8 cellular contexts compared by ENCODE assay signal in genomic region chr14:75559451-75560187, GRCh38. TPM values are rescaled to one million over a fixed set of nuclear protein-coding genes. Genes with fewer than 3 reads are reported as not detected.
DNase-seq lines count a peak whose midpoint lies in the region; TF ChIP-seq lines count a peak whose summit lies in the region.

No MANE protein-coding gene starts in this region.

- H3K4me1 ChIP-seq in PC-9 (replicated peaks; ENCODE audit: insufficient read depth): peaks cover 69% of the 10 kb centered on the region
- peaks cover 8% of the 10 kb centered on the region for H3K4me1 ChIP-seq in effector memory CD4-positive, alpha-beta T cell (ENCODE audit: control insufficient read depth, insufficient read depth, low read length, poor library complexity, severe bottlenecking)
- peaks cover 6% of the 10 kb centered on the region for H3K4me1 ChIP-seq in CD8-positive, alpha-beta memory T cell (ENCODE audit: insufficient read depth, low read length)

- no peaks in the 10 kb centered on the region for H3K36me3 ChIP-seq in PC-9 (ENCODE audit: low read depth)
- no peaks in the 10 kb centered on the region for H3K36me3 ChIP-seq in effector memory CD4-positive, alpha-beta T cell (ENCODE audit: control insufficient read depth, insufficient read depth, low read length)
- no peaks in the 10 kb centered on the region for H3K36me3 ChIP-seq in CD8-positive, alpha-beta memory T cell (ENCODE audit: insufficient read depth, low read length)

- peaks cover 5% of the 10 kb centered on the region; the same call in 1 of the 2 replicates for H3K9me3 ChIP-seq in PC-9 (ENCODE audit: insufficient read depth, low read depth)
- no peaks in the 10 kb centered on the region for H3K9me3 ChIP-seq in effector memory CD4-positive, alpha-beta T cell (ENCODE audit: control insufficient read depth, low read length)
- no peaks in the 10 kb centered on the region for H3K9me3 ChIP-seq in CD8-positive, alpha-beta memory T cell (ENCODE audit: low read length)

- POLR2A ChIA-PET in PC-9 (lab: Charles Lee; ENCODE audit: unreplicated experiment): interaction anchor here (0.5 to 2.1 kb wide), 5 partner anchors 38 to 490 kb away, joined by 3 to 31 read pairs (median 4); partner anchors contain the start of gene ZC2HC1C
- POLR2A ChIA-PET in CD8-positive, alpha-beta memory T cell (lab: Charles Lee): no interaction called here

- H3K9me3 Mint-ChIP-seq in CD8-positive, alpha-beta memory T cell: no peaks in the 10 kb centered on the region

- H3K27me3 ChIP-seq in PC-9 (ENCODE audit: insufficient read depth, low read depth): no peaks in the 10 kb centered on the region
- no peaks in the 10 kb centered on the region for H3K27me3 ChIP-seq in effector memory CD4-positive, alpha-beta T cell (replicated peaks; ENCODE audit: control insufficient read depth, insufficient read depth, low read length, poor library complexity, severe bottlenecking)
- H3K27me3 ChIP-seq in CD8-positive, alpha-beta memory T cell (ENCODE audit: insufficient read depth, low read length, poor library complexity, severe bottlenecking): no peaks in the 10 kb centered on the region

- H3K27ac Mint-ChIP-seq in CD8-positive, alpha-beta memory T cell: peak overlapping the region in 1 of 8 donors; percentile 23

- H3K9me2 ChIP-seq in PC-9 (ENCODE audit: insufficient read depth): no peaks in the 10 kb centered on the region

- intact Hi-C loops in PC-9 (cut with micrococcal nuclease; ENCODE audit: unreplicated experiment): loop anchor here (1.0 to 10.0 kb wide), 4 partner anchors 17 to 985 kb away; partner anchors contain the start of gene DLST

- H4K20me1 ChIP-seq in PC-9 (ENCODE audit: insufficient read depth): no peaks in the 10 kb centered on the region

- peaks cover 13 to 24% (median 23%) of the 10 kb centered on the region in 3 donors for H3K4me1 Mint-ChIP-seq in CD8-positive, alpha-beta memory T cell

- BruUV-seq in PC-9 (replicated peaks; lab: Mats Ljungman, UMichigan): TSS peak; percentile 90

- no peak overlapping the region for H3K4me3 Mint-ChIP-seq in CD8-positive, alpha-beta memory T cell

- DNase-seq in NCI-H1105 (lab: John Stamatoyannopoulos, UW) (peak; percentile 15), NCI-H1105 treated with DMSO at 0.1 percent for 48 hours (lab: John Stamatoyannopoulos, UW) (no peak), PC-9 (peak; percentile 97 to 98), cardiac fibroblast (ENCODE audit: low read depth in 2 of 2) (peak; percentile 83 to 84), NCI-H1436 (lab: John Stamatoyannopoulos, UW) (no peak)
- DNase-seq in stimulated activated CD8-positive, alpha-beta memory T cell treated with anti-CD3 and anti-CD28 coated beads, Interleukin-7, amount 100 ng/mL, for 24 hours (ENCODE audit: low read depth): peak; percentile 32
- DNase-seq in effector memory CD4-positive, alpha-beta T cell: no peak
- DNase-seq in CD8-positive, alpha-beta memory T cell: no peak

- peaks cover 51% of the 10 kb centered on the region for H3F3A ChIP-seq in PC-9 (ENCODE audit: insufficient read depth, low read depth)

- no peak overlapping the region for H3K4me3 ChIP-seq in PC-9
- no peak overlapping the region for H3K4me3 ChIP-seq in cardiac fibroblast (replicated peaks in 1 of 2; ENCODE audit: low read depth in 2 of 2, low read length in 2 of 2)
- H3K4me3 ChIP-seq in effector memory CD4-positive, alpha-beta T cell (ENCODE audit: insufficient read depth, low read depth, low read length, poor library complexity, severe bottlenecking): no peak overlapping the region
- no peak overlapping the region for H3K4me3 ChIP-seq in CD8-positive, alpha-beta memory T cell (ENCODE audit: low read length)

- peak overlapping the region; percentile 52 for H3K4me2 ChIP-seq in PC-9

- H2AFZ ChIP-seq in PC-9: no peak overlapping the region

- TF ChIP-seq CTCF in PC-9 (conservative IDR thresholded peaks at IDR 0.05) (no peak), cardiac fibroblast (IDR thresholded peaks at IDR 0.05; ENCODE audit: low read depth, low read length) (no peak)

- peaks cover 0 to 4% (median 3%) of the 10 kb centered on the region in 3 donors for H3K36me3 Mint-ChIP-seq in CD8-positive, alpha-beta memory T cell

- no peaks in the 10 kb centered on the region for H3K79me2 ChIP-seq in PC-9 (ENCODE audit: low read depth)

- CTCF ChIA-PET in PC-9 (lab: Charles Lee): interaction anchor here (0.6 to 3.1 kb wide), 11 partner anchors 17 to 422 kb away, joined by 3 to 47 read pairs (median 17); partner anchors contain the start of genes BATF and TGFB3
- CTCF ChIA-PET in CD8-positive, alpha-beta memory T cell (lab: Charles Lee): interaction anchor here (0.7 to 5.5 kb wide), 5 partner anchors 10 to 232 kb away, joined by 3 to 43 read pairs (median 5); partner anchors contain the start of gene FLVCR2

- H3K27me3 Mint-ChIP-seq in CD8-positive, alpha-beta memory T cell: peaks cover 0 to 1% of the 10 kb centered on the region in 2 donors

- H3K27ac ChIP-seq in PC-9: peak overlapping the region; percentile 89
- H3K27ac ChIP-seq in effector memory CD4-positive, alpha-beta T cell (ENCODE audit: insufficient read depth, low read length, poor library complexity, severe bottlenecking): no peak overlapping the region
- H3K27ac ChIP-seq in CD8-positive, alpha-beta memory T cell (ENCODE audit: low read depth, low read length): no peak overlapping the region

RNA-seq across cellular contexts. Expression of gene FLVCR2, which starts 18.8 kb away (rescaled TPM):
- total RNA-seq in PC-9 (2021): 12.4 and 35.7 TPM in 2 replicates
- total RNA-seq in CD8-positive, alpha-beta memory T cell: 1 to 10 TPM; 2.6 TPM
- polyA plus RNA-seq in CD8-positive, alpha-beta memory T cell: 0.60 TPM

RNA-seq across cellular contexts. Expression of gene BATF, which starts 37.4 kb away (rescaled TPM):
- 55.7 and 79.0 TPM in 2 replicates for total RNA-seq in PC-9 (2021)
- total RNA-seq in CD8-positive, alpha-beta memory T cell: 100 to 1,000 TPM; 165 to 172 TPM
- polyA plus RNA-seq in CD8-positive, alpha-beta memory T cell: 60.4 TPM

Comparison
In these comparisons a context has a peak if more than half of its experiments do, and no peak if none do; other contexts are left out.
1. DNase-seq: peak in NCI-H1105 (single experiment), PC-9 (2 of 2), cardiac fibroblast (2 of 2) and stimulated activated CD8-positive, alpha-beta memory T cell treated with anti-CD3 and anti-CD28 coated beads, Interleukin-7, amount 100 ng/mL, for 24 hours (single experiment); none in NCI-H1105 treated with DMSO at 0.1 percent for 48 hours (single experiment), effector memory CD4-positive, alpha-beta T cell (0 of 3), NCI-H1436 (single experiment) and CD8-positive, alpha-beta memory T cell (0 of 5).